In the genomic region with DNA sequence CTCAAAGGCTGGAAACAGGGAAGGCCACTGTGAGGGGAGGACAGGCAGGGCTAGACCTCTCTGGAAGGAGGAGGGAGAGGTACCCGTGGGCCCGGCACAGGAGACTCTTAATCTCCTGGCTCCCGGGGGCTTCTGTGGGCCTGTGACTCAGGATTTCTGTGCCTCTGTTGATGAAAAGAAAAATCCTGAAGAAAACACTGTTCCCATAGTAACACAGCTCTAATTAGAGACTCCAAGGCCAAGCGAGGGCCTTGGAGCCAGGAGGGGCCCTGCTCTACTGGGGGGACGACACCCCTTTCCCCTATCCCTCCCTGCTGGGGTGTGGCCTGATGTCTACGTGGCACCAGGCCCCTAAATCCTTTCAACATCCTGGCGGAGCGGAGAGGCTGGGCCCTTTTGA, we compare ENCODE assay signal across 13 cellular contexts. TPM values are rescaled to one million over a fixed set of nuclear protein-coding genes. Genes with fewer than 3 reads are reported as not detected.
DNase-seq lines count a peak whose midpoint lies in the region; ATAC-seq and TF ChIP-seq lines count a peak whose summit lies in the region.
"Had no signal": no experiment of that assay in that cellular context is flagged by ENCODE, and none has a peak within 500 bp of the region (broad histone marks: within the 10 kb centered on the region; RNA-seq: fewer than 3 reads in every experiment).

No MANE protein-coding gene starts in this region.

- WGBS in mesodermal cell (ENCODE audit: insufficient coverage in 2 of 2), 2 experiments: 61 to 90% methylated on average over 3 to 4 of the region's 8 CpGs

- no peaks in the 10 kb centered on the region for H3K27me3 ChIP-seq in A673 (replicated peaks; ENCODE audit: insufficient read depth, low read depth, low read length, poor library complexity)
- peaks cover 7% of the 10 kb centered on the region for H3K27me3 ChIP-seq in HUES48 (ENCODE audit: control insufficient read depth, insufficient read depth, low read length)
- H3K27me3 ChIP-seq in breast epithelium: peaks cover 0 to 16% of the 10 kb centered on the region in 2 donors

- CTCF ChIA-PET in A673 (lab: Charles Lee): no interaction called here

- ATAC-seq in HG02763 (IDR thresholded peaks at IDR 0.05; ENCODE audit: unreplicated experiment) (no peak), HG02981 (IDR thresholded peaks at IDR 0.05; ENCODE audit: unreplicated experiment) (no peak), GM21529 (IDR thresholded peaks at IDR 0.05; ENCODE audit: unreplicated experiment) (no peak)
- ATAC-seq: activated CD8-positive, alpha-beta memory T cell treated with anti-CD3 and anti-CD28 coated beads, Interleukin-2, amount 10 ng/mL, durations not matched to agents 7 days and 5 days; gastrocnemius medialis; right cardiac atrium had no signal

- H3K9me3 ChIP-seq in A673 (ENCODE audit: low read depth, low read length, poor library complexity, severe bottlenecking) (no peaks in the 10 kb centered on the region), HUES48 (ENCODE audit: control insufficient read depth, insufficient read depth, low read length) (no peaks in the 10 kb centered on the region), breast epithelium (no peaks in the 10 kb centered on the region), mesodermal cell (ENCODE audit: control insufficient read depth, low read length) (no peaks in the 10 kb centered on the region)
- H3K9me3 ChIP-seq: gastrocnemius medialis had no signal

- peaks cover 38% of the 10 kb centered on the region for H3K4me1 ChIP-seq in A673 (ENCODE audit: insufficient read depth, low read length, poor library complexity, severe bottlenecking)
- peaks cover 32% of the 10 kb centered on the region for H3K4me1 ChIP-seq in HUES48 (ENCODE audit: control insufficient read depth, insufficient read depth, low read length)
- peaks cover 6 to 7% of the 10 kb centered on the region in 2 donors for H3K4me1 ChIP-seq in breast epithelium
- H3K4me1 ChIP-seq in mesodermal cell (ENCODE audit: control insufficient read depth, insufficient read depth, low read length, poor library complexity, severe bottlenecking): peaks cover 27% of the 10 kb centered on the region

- H3K36me3 ChIP-seq in A673 (ENCODE audit: insufficient read depth, low read length, poor library complexity, severe bottlenecking) (peaks cover 8% of the 10 kb centered on the region), HUES48 (ENCODE audit: control insufficient read depth, insufficient read depth, low read length) (0 out of 2 replicates have a peak, but pooled peaks cover 2% of the 10 kb centered on the region), breast epithelium (no peaks in the 10 kb centered on the region), mesodermal cell (ENCODE audit: control insufficient read depth, insufficient read depth, low read length) (peaks cover 75% of the 10 kb centered on the region)
- H3K36me3 ChIP-seq: gastrocnemius medialis had no signal

- H3K4me3 ChIP-seq in A673 (ENCODE audit: low read depth, low read length, poor library complexity, severe bottlenecking) (no peak overlapping the region), HUES48 (ENCODE audit: low read depth, low read length) (no peak overlapping the region), breast epithelium (no peak overlapping the region), mesodermal cell (ENCODE audit: extremely low read depth, insufficient read depth, low read length, poor library complexity, severe bottlenecking) (peak overlapping the region; percentile 89)
- H3K4me3 ChIP-seq: gastrocnemius medialis, lung had no signal

- BruUV-seq in A673 (replicated peaks; lab: Mats Ljungman, UMichigan): no TSS peak

- intact Hi-C loops in A673 (cut with micrococcal nuclease; ENCODE audit: unreplicated experiment) (no loop called here), breast epithelium (cut with DNase I; ENCODE audit: low total_unique reads) (no loop called here)

- POLR2A ChIA-PET in A673 (lab: Charles Lee; ENCODE audit: low non-redundant PET): no interaction called here

- peak overlapping the region; percentile 63 for H3K27ac ChIP-seq in A673 (ENCODE audit: low read depth, low read length, poor library complexity, severe bottlenecking)
- peak overlapping the region; percentile 51 for H3K27ac ChIP-seq in HUES48 (ENCODE audit: low read depth, low read length)
- peak overlapping the region; percentile 41 to 63 for H3K27ac ChIP-seq in breast epithelium
- peak overlapping the region; percentile 81 for H3K27ac ChIP-seq in mesodermal cell (ENCODE audit: low read depth, low read length, severe bottlenecking)
- H3K27ac ChIP-seq: C4-2B, gastrocnemius medialis had no signal

- H3K9ac ChIP-seq in HUES48 (ENCODE audit: low read depth, low read length): no peak overlapping the region

- TF ChIP-seq CTCF in A673 (conservative IDR thresholded peaks at IDR 0.05; ENCODE audit: low read depth, low read length) (no peak), breast epithelium (IDR thresholded peaks at IDR 0.05) (no peak)

- no peak for TF ChIP-seq POLR2A in breast epithelium (IDR thresholded peaks at IDR 0.05)

- no peak for DNase-seq in A673 (ENCODE audit: low spot score)
- no peak for DNase-seq in breast epithelium (ENCODE audit: low spot score in 2 of 2)
- DNase-seq in COLO668 (lab: John Stamatoyannopoulos, UW; ENCODE audit: unreplicated experiment): no peak
- DNase-seq: activated CD8-positive, alpha-beta memory T cell treated with anti-CD3 and anti-CD28 coated beads, Interleukin-2, amount 10 ng/mL, durations not matched to agents 7 days and 5 days; gastrocnemius medialis had no signal

RNA-seq across cellular contexts. Expression of a gene that starts 5.2 kb away (rescaled TPM):
- total RNA-seq in A673 (2021): 475 and 479 TPM in 2 replicates
- total RNA-seq in breast epithelium: 10 to 100 TPM; 17.9 to 24.9 (median 22.9) TPM
- 711 TPM for polyA plus RNA-seq in mesodermal cell (2013, experiment 1 of 2)
- 587 TPM for polyA plus RNA-seq in mesodermal cell (2013, experiment 2 of 2)

Comparison
In these comparisons a context has a peak if more than half of its experiments do, and no peak if none do; other contexts are left out.
1. RNA of a gene that starts 5.2 kb away (total RNA-seq): 475 to 479 TPM in A673; 17.9 to 24.9 TPM in breast epithelium; every median in the first group is over 10 times any median in the second.
2. Peak in every context shown above with its lines, with median percentiles within 50 percentile points of each other: H3K27ac ChIP-seq.